Comparison of ENCODE assay signal across 16 cellular contexts in the genomic region with DNA sequence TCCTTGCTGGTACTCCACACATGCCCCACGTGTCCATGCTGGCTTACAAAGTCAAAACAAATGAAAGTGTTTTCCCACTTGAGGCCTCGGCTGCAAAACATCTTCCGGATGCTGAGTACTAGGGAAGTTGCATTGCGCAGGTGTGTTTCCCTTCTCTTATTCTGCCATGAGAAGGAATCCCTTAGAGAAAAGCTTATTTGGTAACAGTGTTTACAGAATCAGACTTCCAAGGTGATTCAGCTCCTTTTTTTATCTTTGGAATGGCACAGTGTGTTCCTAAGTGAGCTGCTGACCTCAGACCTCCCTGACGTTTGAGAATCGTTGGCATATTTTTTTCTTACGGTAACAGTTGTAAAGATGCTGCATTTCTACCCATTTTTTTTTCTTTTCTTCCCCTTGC.
DNase-seq lines count a peak whose midpoint lies in the region; ATAC-seq and TF ChIP-seq lines count a peak whose summit lies in the region.
"Had no signal": no experiment of that assay in that cellular context is flagged by ENCODE, and none has a peak within 500 bp of the region (broad histone marks: within the 10 kb centered on the region; RNA-seq: fewer than 3 reads in every experiment).

No MANE protein-coding gene starts in this region.

- ATAC-seq in RWPE2 (ENCODE audit: low read depth) (peak; percentile 94), thoracic aorta (ENCODE audit: insufficient number of reproducible peaks, low FRiP score, low read depth) (peak; percentile 94)
- ATAC-seq: Panc1 had no signal

- H3K27ac Mint-ChIP-seq in CD4-positive, alpha-beta memory T cell = peak overlapping the region in 3 of 7 donors; percentile 6 to 43 (median 10)

- intact Hi-C loops in CD4-positive, alpha-beta memory T cell (cut with micrococcal nuclease) = no loop called here

- H3K9me3 ChIP-seq in RWPE2 (ENCODE audit: severe bottlenecking) (no peaks in the 10 kb centered on the region), thoracic aorta (no peaks in the 10 kb centered on the region)
- no peaks in the 10 kb centered on the region for H3K9me3 ChIP-seq in CD4-positive, alpha-beta memory T cell (ENCODE audit: control insufficient read depth in 1 of 2, low read length in 2 of 2)
- H3K9me3 ChIP-seq: BE2C had no signal

- CTCF ChIA-PET in CD4-positive, alpha-beta memory T cell (lab: Charles Lee; ENCODE audit: partially characterized antibody) = interaction anchor here (0.9 kb wide), 1 partner anchor 69 kb away, joined by 4 read pairs; no protein-coding TSS in a partner anchor

- H3K27me3 ChIP-seq in RWPE2 (ENCODE audit: insufficient read depth, poor library complexity, severe bottlenecking) = no peaks in the 10 kb centered on the region
- no peaks in the 10 kb centered on the region for H3K27me3 ChIP-seq in thoracic aorta (replicated peaks; ENCODE audit: insufficient read depth)
- H3K27me3 ChIP-seq in CD4-positive, alpha-beta memory T cell (ENCODE audit: insufficient read depth, low read length) = no peaks in the 10 kb centered on the region
- H3K27me3 ChIP-seq: BE2C had no signal

- peaks cover 0 to 3% (median under 1%) of the 10 kb centered on the region in 4 donors for H3K4me1 Mint-ChIP-seq in CD4-positive, alpha-beta memory T cell

- H3K27me3 Mint-ChIP-seq in CD4-positive, alpha-beta memory T cell = no peaks in the 10 kb centered on the region

- H3K4me3 ChIP-seq in RWPE2 (ENCODE audit: severe bottlenecking) (no peak overlapping the region), epithelial cell of esophagus (ENCODE audit: low read length) (no peak overlapping the region), thoracic aorta (no peak overlapping the region)
- H3K4me3 ChIP-seq in CD4-positive, alpha-beta memory T cell (ENCODE audit: low read length in 2 of 2) = no peak overlapping the region

- DNase-seq in RWPE2 (ENCODE audit: low spot score) = no peak
- DNase-seq in epithelial cell of esophagus (ENCODE audit: low read depth) = peak; percentile 50
- DNase-seq in myocyte (ENCODE audit: low read depth) = peak; percentile 25
- no peak for DNase-seq in thoracic aorta (ENCODE audit: low spot score)
- DNase-seq in DMS153 (lab: John Stamatoyannopoulos, UW) = no peak
- DNase-seq in nucleus accumbens (lab: John Stamatoyannopoulos, UW) = no peak
- DNase-seq in stimulated activated CD4-positive, alpha-beta T cell treated with anti-CD3 and anti-CD28 coated beads, Interleukin-2, amount 100 ng/mL, for 48 hours = no peak
- no peak for DNase-seq in CD4-positive, alpha-beta memory T cell
- DNase-seq: activated gamma-delta T cell, BE2C, caudate nucleus, GOT3, kidney, NCI-H2081, SW 1271 had no signal

- no peaks in the 10 kb centered on the region for H3K9me3 Mint-ChIP-seq in CD4-positive, alpha-beta memory T cell

- POLR2A ChIA-PET in CD4-positive, alpha-beta memory T cell (lab: Charles Lee; ENCODE audit: partially characterized antibody) = interaction anchor here (1.8 kb wide), 1 partner anchor 10 kb away, joined by 5 read pairs; no protein-coding TSS in a partner anchor

- H3K4me3 Mint-ChIP-seq in CD4-positive, alpha-beta memory T cell = no peak overlapping the region

- TF ChIP-seq CTCF in RWPE2 (IDR thresholded peaks at IDR 0.05; ENCODE audit: poor library complexity, severe bottlenecking) (no peak), epithelial cell of esophagus (IDR thresholded peaks at IDR 0.05; ENCODE audit: insufficient read depth, low read depth, low read length, missing control alignments) (no peak), thoracic aorta (IDR thresholded peaks at IDR 0.05) (no peak)

- H3K36me3 ChIP-seq in RWPE2 (ENCODE audit: low read depth) (peaks cover 37% of the 10 kb centered on the region), thoracic aorta (peaks cover 5% of the 10 kb centered on the region)
- H3K36me3 ChIP-seq in CD4-positive, alpha-beta memory T cell (ENCODE audit: insufficient read depth, low read length) = peaks cover 61% of the 10 kb centered on the region

- H3K27ac ChIP-seq in RWPE2 (ENCODE audit: poor library complexity, severe bottlenecking) (peak overlapping the region; percentile 80), thoracic aorta (peak overlapping the region; percentile 89 to 96)
- no peak overlapping the region for H3K27ac ChIP-seq in CD4-positive, alpha-beta memory T cell (ENCODE audit: low read depth, low read length)

- peaks cover 51 to 83% of the 10 kb centered on the region in 2 donors for H3K36me3 Mint-ChIP-seq in CD4-positive, alpha-beta memory T cell

- H3K4me1 ChIP-seq in RWPE2 (ENCODE audit: insufficient read depth, poor library complexity, severe bottlenecking) = peaks cover 29% of the 10 kb centered on the region
- H3K4me1 ChIP-seq in thoracic aorta (ENCODE audit: control insufficient read depth in 1 of 2, low read depth in 2 of 2) = peaks cover 13 to 25% of the 10 kb centered on the region in 2 donors
- no peaks in the 10 kb centered on the region for H3K4me1 ChIP-seq in CD4-positive, alpha-beta memory T cell (ENCODE audit: insufficient read depth, low read length)
- H3K4me1 ChIP-seq: BE2C had no signal

Comparison
In these comparisons a context has a peak if more than half of its experiments do, and no peak if none do; other contexts are left out.
1. DNase-seq: peak in epithelial cell of esophagus (single experiment) and myocyte (single experiment); none in RWPE2 (single experiment), thoracic aorta (single experiment), DMS153 (single experiment), nucleus accumbens (0 of 56), stimulated activated CD4-positive, alpha-beta T cell treated with anti-CD3 and anti-CD28 coated beads, Interleukin-2, amount 100 ng/mL, for 48 hours (0 of 2) and CD4-positive, alpha-beta memory T cell (0 of 5).